In the genomic region with DNA sequence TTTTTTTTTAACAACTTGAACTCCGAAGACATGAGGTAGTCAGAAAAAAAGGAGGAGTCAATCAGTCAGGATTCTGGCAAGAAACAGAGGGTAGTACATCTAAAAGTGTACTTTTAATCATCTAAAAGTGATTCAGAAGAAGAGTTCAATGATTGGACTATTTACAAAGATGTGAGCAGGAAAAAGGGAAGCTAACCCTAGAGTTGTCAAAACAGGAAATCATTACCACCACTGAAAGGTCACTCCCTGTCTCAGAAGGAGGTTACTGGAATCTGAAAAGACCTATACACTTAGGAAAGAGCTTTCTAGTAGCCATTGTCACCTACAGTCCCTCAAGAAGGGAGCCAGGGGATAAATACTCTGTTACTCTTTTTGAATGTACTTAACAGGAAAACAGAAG, we compare ENCODE assay signal across 8 cellular contexts. TPM values are rescaled to one million over a fixed set of nuclear protein-coding genes. Genes with fewer than 3 reads are reported as not detected.
A peak's percentile ranks its signal among the peaks of the same experiment; 100 is the strongest.
DNase-seq lines count a peak whose midpoint lies in the region; ATAC-seq and TF ChIP-seq lines count a peak whose summit lies in the region.

No MANE protein-coding gene starts in this region.

- no peaks in the 10 kb centered on the region for H3K36me3 Mint-ChIP-seq in activated T-cell treated with anti-CD3 and anti-CD28 coated beads, Interleukin-2, amount 50 U/mL, for 72 hours (ENCODE audit: insufficient read depth in 2 of 2)
- peaks cover 7% of the 10 kb centered on the region for H3K36me3 Mint-ChIP-seq in activated T-helper 1 cell treated with anti-CD3 and anti-CD28 coated beads, Interleukin-12 subunit alpha, Interleukin-12 subunit beta, Interleukin-2, Interleukin-4 antibody, amounts not matched to agents 30 ng/mL and 10 ng/mL and 1 ng/mL, durations not matched to agents 14 hours and 24 hours and 36 hours (ENCODE audit: low read depth)
- no peaks in the 10 kb centered on the region for H3K36me3 Mint-ChIP-seq in stimulated activated naive CD8-positive, alpha-beta T cell treated with anti-CD3 and anti-CD28 coated beads, Interleukin-15, Interleukin-2, amounts not matched to agents 100 ng/mL and 50 ng/mL, for 24 hours (ENCODE audit: low read depth)

- peaks cover 54% of the 10 kb centered on the region for H3K4me1 Mint-ChIP-seq in activated T-cell treated with anti-CD3 and anti-CD28 coated beads, Interleukin-2, amount 50 U/mL, for 72 hours (ENCODE audit: low read depth)
- peaks cover 60% of the 10 kb centered on the region for H3K4me1 Mint-ChIP-seq in activated T-helper 1 cell treated with anti-CD3 and anti-CD28 coated beads, Interleukin-12 subunit alpha, Interleukin-12 subunit beta, Interleukin-2, Interleukin-4 antibody, amounts not matched to agents 30 ng/mL and 10 ng/mL and 1 ng/mL, durations not matched to agents 14 hours and 24 hours and 36 hours (ENCODE audit: low read depth)
- peaks cover 64% of the 10 kb centered on the region for H3K4me1 Mint-ChIP-seq in stimulated activated naive CD8-positive, alpha-beta T cell treated with anti-CD3 and anti-CD28 coated beads, Interleukin-15, Interleukin-2, amounts not matched to agents 100 ng/mL and 50 ng/mL, for 24 hours (ENCODE audit: low read depth)

- no peaks in the 10 kb centered on the region for H3K27me3 Mint-ChIP-seq in activated T-cell treated with anti-CD3 and anti-CD28 coated beads, Interleukin-2, amount 50 U/mL, for 72 hours (ENCODE audit: low read depth)
- no peaks in the 10 kb centered on the region for H3K27me3 Mint-ChIP-seq in activated T-helper 1 cell treated with anti-CD3 and anti-CD28 coated beads, Interleukin-12 subunit alpha, Interleukin-12 subunit beta, Interleukin-2, Interleukin-4 antibody, amounts not matched to agents 30 ng/mL and 10 ng/mL and 1 ng/mL, durations not matched to agents 14 hours and 24 hours and 36 hours (ENCODE audit: insufficient read depth)
- H3K27me3 Mint-ChIP-seq in stimulated activated naive CD8-positive, alpha-beta T cell treated with anti-CD3 and anti-CD28 coated beads, Interleukin-15, Interleukin-2, amounts not matched to agents 100 ng/mL and 50 ng/mL, for 24 hours: no peaks in the 10 kb centered on the region

- intact Hi-C loops in activated T-helper 1 cell treated with anti-CD3 and anti-CD28 coated beads, Interleukin-12 subunit alpha, Interleukin-12 subunit beta, Interleukin-2, Interleukin-4 antibody, amounts not matched to agents 30 ng/mL and 10 ng/mL and 1 ng/mL, durations not matched to agents 14 hours and 24 hours and 36 hours (cut with micrococcal nuclease): no loop called here

- peak overlapping the region; percentile 56 to 82 for H3K4me3 Mint-ChIP-seq in activated T-cell treated with anti-CD3 and anti-CD28 coated beads, Interleukin-2, amount 50 U/mL, for 72 hours
- peak overlapping the region; percentile 64 for H3K4me3 Mint-ChIP-seq in activated T-helper 1 cell treated with anti-CD3 and anti-CD28 coated beads, Interleukin-12 subunit alpha, Interleukin-12 subunit beta, Interleukin-2, Interleukin-4 antibody, amounts not matched to agents 30 ng/mL and 10 ng/mL and 1 ng/mL, durations not matched to agents 14 hours and 24 hours and 36 hours
- peak overlapping the region; percentile 53 for H3K4me3 Mint-ChIP-seq in stimulated activated naive CD8-positive, alpha-beta T cell treated with anti-CD3 and anti-CD28 coated beads, Interleukin-15, Interleukin-2, amounts not matched to agents 100 ng/mL and 50 ng/mL, for 24 hours

- ATAC-seq in activated T-cell treated with anti-CD3 and anti-CD28 coated beads, Interleukin-2, amount 50 U/mL, for 72 hours (replicated peaks in 1 of 2): peak; percentile 59 to 72
- ATAC-seq in HG03378 (IDR thresholded peaks at IDR 0.05; ENCODE audit: unreplicated experiment) (peak; percentile 62), GM18505 (IDR thresholded peaks at IDR 0.05; ENCODE audit: unreplicated experiment) (no peak)

- no peak for TF ChIP-seq POLR2A in GM18505 (IDR thresholded peaks at IDR 0.05; ENCODE audit: borderline replicate concordance, extremely low read depth, insufficient read depth, insufficient read length)

- DNase-seq in activated T-cell treated with anti-CD3 and anti-CD28 coated beads, Interleukin-2, amount 50 U/mL, for 72 hours: no peak
- DNase-seq in activated T-cell treated with anti-CD3 and anti-CD28 coated beads for 4 hours (no peak), NCI-H1105 (lab: John Stamatoyannopoulos, UW) (no peak), C1 segment of cervical spinal cord (lab: John Stamatoyannopoulos, UW) (no peak)
- no peak for DNase-seq in activated T-helper 1 cell treated with anti-CD3 and anti-CD28 coated beads, Interleukin-12 subunit alpha, Interleukin-12 subunit beta, Interleukin-2, Interleukin-4 antibody, amounts not matched to agents 30 ng/mL and 10 ng/mL and 1 ng/mL, durations not matched to agents 14 hours and 24 hours and 36 hours (ENCODE audit: low spot score)

- no peaks in the 10 kb centered on the region for H3K9me3 Mint-ChIP-seq in activated T-cell treated with anti-CD3 and anti-CD28 coated beads, Interleukin-2, amount 50 U/mL, for 72 hours
- H3K9me3 Mint-ChIP-seq in activated T-helper 1 cell treated with anti-CD3 and anti-CD28 coated beads, Interleukin-12 subunit alpha, Interleukin-12 subunit beta, Interleukin-2, Interleukin-4 antibody, amounts not matched to agents 30 ng/mL and 10 ng/mL and 1 ng/mL, durations not matched to agents 14 hours and 24 hours and 36 hours: no peaks in the 10 kb centered on the region
- H3K9me3 Mint-ChIP-seq in stimulated activated naive CD8-positive, alpha-beta T cell treated with anti-CD3 and anti-CD28 coated beads, Interleukin-15, Interleukin-2, amounts not matched to agents 100 ng/mL and 50 ng/mL, for 24 hours: no peaks in the 10 kb centered on the region

- peak overlapping the region; percentile 93 for H3K27ac Mint-ChIP-seq in activated T-cell treated with anti-CD3 and anti-CD28 coated beads, Interleukin-2, amount 50 U/mL, for 72 hours
- peak overlapping the region; percentile 80 for H3K27ac Mint-ChIP-seq in activated T-helper 1 cell treated with anti-CD3 and anti-CD28 coated beads, Interleukin-12 subunit alpha, Interleukin-12 subunit beta, Interleukin-2, Interleukin-4 antibody, amounts not matched to agents 30 ng/mL and 10 ng/mL and 1 ng/mL, durations not matched to agents 14 hours and 24 hours and 36 hours
- peak overlapping the region; percentile 74 for H3K27ac Mint-ChIP-seq in stimulated activated naive CD8-positive, alpha-beta T cell treated with anti-CD3 and anti-CD28 coated beads, Interleukin-15, Interleukin-2, amounts not matched to agents 100 ng/mL and 50 ng/mL, for 24 hours

RNA-seq across cellular contexts. Expression of gene LMBRD1, which starts 16.7 kb away (rescaled TPM):
- total RNA-seq in activated T-cell treated with anti-CD3 and anti-CD28 coated beads, Interleukin-2, amount 50 U/mL, for 72 hours: 10 to 100 TPM; 24.5 to 24.8 TPM
- total RNA-seq in activated T-helper 1 cell treated with anti-CD3 and anti-CD28 coated beads, Interleukin-12 subunit alpha, Interleukin-12 subunit beta, Interleukin-2, Interleukin-4 antibody, amounts not matched to agents 30 ng/mL and 10 ng/mL and 1 ng/mL, durations not matched to agents 14 hours and 24 hours and 36 hours: 16.6 TPM in 2 replicates

RNA-seq across cellular contexts. Expression of gene COL19A1, which starts 52.8 kb away (rescaled TPM):
- under 1 TPM; 0.19 to 0.26 TPM for total RNA-seq in activated T-cell treated with anti-CD3 and anti-CD28 coated beads, Interleukin-2, amount 50 U/mL, for 72 hours
- not detected in 2 replicates for total RNA-seq in activated T-helper 1 cell treated with anti-CD3 and anti-CD28 coated beads, Interleukin-12 subunit alpha, Interleukin-12 subunit beta, Interleukin-2, Interleukin-4 antibody, amounts not matched to agents 30 ng/mL and 10 ng/mL and 1 ng/mL, durations not matched to agents 14 hours and 24 hours and 36 hours
